ENCODE assay signal across 9 cellular contexts in the genomic region with DNA sequence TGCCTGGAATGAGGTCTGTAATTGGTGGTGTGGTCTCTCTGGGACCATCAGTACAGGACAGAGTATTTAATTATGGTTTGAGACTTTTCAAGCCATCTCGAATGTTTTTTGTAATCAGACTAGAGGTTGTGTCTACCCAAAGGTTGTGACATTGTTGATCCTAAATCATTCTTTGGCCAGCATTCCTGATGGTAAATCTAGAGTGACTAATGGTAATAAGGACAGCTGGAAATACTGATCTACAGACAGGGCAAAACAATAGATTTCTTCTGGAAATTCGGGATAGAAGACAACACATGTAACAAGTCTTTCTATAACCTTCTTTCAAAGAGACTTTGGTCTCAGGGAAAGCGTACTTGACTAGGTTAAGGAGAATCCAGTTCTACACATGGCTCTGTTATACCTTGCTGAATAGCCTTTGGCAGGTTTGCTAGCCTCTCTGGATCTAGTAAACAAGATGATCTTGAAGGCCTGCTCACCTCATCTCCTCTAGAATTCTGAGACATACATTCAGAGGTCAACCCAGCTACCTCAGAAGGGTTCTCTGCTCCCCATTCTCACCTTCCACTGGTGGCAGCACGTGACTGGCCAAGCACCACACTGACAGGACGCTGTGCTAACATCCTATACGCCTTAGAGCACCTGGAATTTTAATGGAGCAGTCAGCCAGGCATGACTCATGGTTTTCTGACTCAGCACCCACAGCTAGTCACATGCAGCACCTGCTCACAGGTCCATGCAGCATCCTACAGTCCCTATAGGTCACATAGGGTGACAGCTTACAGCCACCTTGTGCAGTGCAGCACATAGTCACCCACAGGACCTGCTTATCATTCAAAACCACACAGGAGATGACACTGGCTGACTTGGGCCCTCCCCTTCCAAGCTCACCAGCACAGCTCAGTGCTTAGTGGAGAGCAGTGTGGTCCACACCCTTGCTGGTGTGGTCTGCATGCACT. TPM values are rescaled to one million over a fixed set of nuclear protein-coding genes. Genes with fewer than 3 reads are reported as not detected.
DNase-seq lines count a peak whose midpoint lies in the region; ATAC-seq, FAIRE-seq and TF ChIP-seq lines count a peak whose summit lies in the region.
"Had no signal": no experiment of that assay in that cellular context is flagged by ENCODE, and none has a peak within 500 bp of the region (broad histone marks: within the 10 kb centered on the region; RNA-seq: fewer than 3 reads in every experiment).

No MANE protein-coding gene starts in this region.

- H3K4me3 Mint-ChIP-seq in activated CD8-positive, alpha-beta T cell treated with anti-CD3 and anti-CD28 coated beads, Interleukin-2, amount 10 ng/mL, durations not matched to agents 7 days and 5 days: no peak overlapping the region

- H3K27me3 Mint-ChIP-seq in activated CD8-positive, alpha-beta T cell treated with anti-CD3 and anti-CD28 coated beads, Interleukin-2, amount 10 ng/mL, durations not matched to agents 7 days and 5 days (ENCODE audit: low read depth): peaks cover 35% of the 10 kb centered on the region

- H3K27ac Mint-ChIP-seq in activated CD8-positive, alpha-beta T cell treated with anti-CD3 and anti-CD28 coated beads, Interleukin-2, amount 10 ng/mL, durations not matched to agents 7 days and 5 days: peak overlapping the region; percentile 71

- H3K9me3 Mint-ChIP-seq in activated CD8-positive, alpha-beta T cell treated with anti-CD3 and anti-CD28 coated beads, Interleukin-2, amount 10 ng/mL, durations not matched to agents 7 days and 5 days (ENCODE audit: insufficient read depth): peaks cover 16% of the 10 kb centered on the region

- ATAC-seq in A549 (peak; percentile 65 to 70), GM21515 (IDR thresholded peaks at IDR 0.05; ENCODE audit: unreplicated experiment) (no peak), GM18858 (IDR thresholded peaks at IDR 0.05; ENCODE audit: unreplicated experiment) (no peak)
- peak; percentile 98 for ATAC-seq in activated CD8-positive, alpha-beta T cell treated with anti-CD3 and anti-CD28 coated beads, Interleukin-2, amount 10 ng/mL, durations not matched to agents 7 days and 5 days

- 47% methylated on average over 6 of the region's 6 CpGs for WGBS in A549 (ENCODE audit: missing lambda C conversion rate)
- WGBS in esophagus squamous epithelium, 2 donors: 71 to 79% methylated on average over 4 to 6 of the region's 6 CpGs

- H3K27me3 ChIP-seq in esophagus squamous epithelium (no peaks in the 10 kb centered on the region), tibial artery (no peaks in the 10 kb centered on the region)

- POLR2A ChIA-PET in A549 (lab: Yijun Ruan, JAX): no interaction called here
- POLR2A ChIA-PET in activated CD8-positive, alpha-beta T cell treated with anti-CD3 and anti-CD28 coated beads, Interleukin-2, amount 10 ng/mL, durations not matched to agents 7 days and 5 days (lab: Charles Lee): interaction anchor here (0.7 kb wide), 1 partner anchor 53 kb away, joined by 3 read pairs; no protein-coding TSS in a partner anchor

- H3K36me3 ChIP-seq in esophagus squamous epithelium (no peaks in the 10 kb centered on the region), tibial artery (no peaks in the 10 kb centered on the region)

- no peak for TF ChIP-seq EP300 in A549 (IDR thresholded peaks at IDR 0.05)

- TF ChIP-seq CTCF in A549 (IDR thresholded peaks at IDR 0.05) (no peak), esophagus squamous epithelium (IDR thresholded peaks at IDR 0.05) (no peak), tibial artery (IDR thresholded peaks at IDR 0.05) (no peak)

- peaks cover 4% of the 10 kb centered on the region; the same call in 1 of the 3 replicates for H3K9me3 ChIP-seq in A549
- H3K9me3 ChIP-seq in esophagus squamous epithelium: no peaks in the 10 kb centered on the region
- no peaks in the 10 kb centered on the region for H3K9me3 ChIP-seq in tibial artery

- peaks cover 23% of the 10 kb centered on the region for H3K4me1 Mint-ChIP-seq in activated CD8-positive, alpha-beta T cell treated with anti-CD3 and anti-CD28 coated beads, Interleukin-2, amount 10 ng/mL, durations not matched to agents 7 days and 5 days (ENCODE audit: low read depth)

- H3K36me3 Mint-ChIP-seq in activated CD8-positive, alpha-beta T cell treated with anti-CD3 and anti-CD28 coated beads, Interleukin-2, amount 10 ng/mL, durations not matched to agents 7 days and 5 days (ENCODE audit: low read depth): peaks cover 11% of the 10 kb centered on the region

- H3K4me3 ChIP-seq in A549: no peak overlapping the region
- H3K4me3 ChIP-seq in esophagus squamous epithelium: no peak overlapping the region
- H3K4me3 ChIP-seq in tibial artery: no peak overlapping the region

- H3K4me2 ChIP-seq in A549: peak overlapping the region; percentile 2; the same call in 1 of the 3 replicates

- DNase-seq in A549 (ENCODE audit: low read depth in 1 of 2, low spot score in 1 of 2) (peak; percentile 33 to 48), HTR-8/SVneo (ENCODE audit: insufficient read length, low spot score) (no peak), kidney tubule cell (ENCODE audit: low spot score) (peak; percentile 99), esophagus squamous epithelium (lab: John Stamatoyannopoulos, UW) (no peak), tibial artery (no peak)
- DNase-seq in activated CD8-positive, alpha-beta T cell treated with anti-CD3 and anti-CD28 coated beads, Interleukin-2, amount 10 ng/mL, durations not matched to agents 7 days and 5 days: peak; percentile 74

- intact Hi-C loops in esophagus squamous epithelium (cut with DNase I) (no loop called here), tibial artery (cut with DNase I; ENCODE audit: low total_unique reads) (no loop called here)

- TF ChIP-seq POLR2A in A549 (IDR thresholded peaks at IDR 0.05; ENCODE audit: low read length) (no peak), esophagus squamous epithelium (IDR thresholded peaks at IDR 0.05) (no peak)

- H3K4me1 ChIP-seq in A549 (peaks cover 10% of the 10 kb centered on the region), esophagus squamous epithelium (peaks cover 0 to 13% (median 0%) of the 10 kb centered on the region in 3 donors), tibial artery (no peaks in the 10 kb centered on the region)

- CTCF ChIA-PET in A549 (lab: Yijun Ruan, JAX): interaction anchor here (0.9 to 1.4 kb wide), 4 partner anchors 9 to 511 kb away, joined by 3 read pairs; partner anchors contain the start of gene PLB1
- CTCF ChIA-PET in activated CD8-positive, alpha-beta T cell treated with anti-CD3 and anti-CD28 coated beads, Interleukin-2, amount 10 ng/mL, durations not matched to agents 7 days and 5 days (lab: Charles Lee): no interaction called here

- FAIRE-seq in A549 (lab: Jason Lieb, UNC): no peak
- peak; percentile 94 for FAIRE-seq in HTR-8/SVneo (lab: Jason Lieb, UNC)

- peak overlapping the region in 1 of 2 experiments; percentile 4; a peak in 2 of 6 replicates for H3K27ac ChIP-seq in A549
- H3K27ac ChIP-seq in esophagus squamous epithelium: no peak overlapping the region
- no peak overlapping the region for H3K27ac ChIP-seq in tibial artery
- H3K27ac ChIP-seq: HL-60 had no signal

- no peak for TF ChIP-seq RAD21 in A549 (conservative IDR thresholded peaks at IDR 0.05 in 1 of 2, IDR thresholded peaks at IDR 0.05 in 1 of 2)

TF ChIP-seq in A549, 52 proteins besides CTCF, POLR2A, EP300 and RAD21 (continues in another document):
- TF ChIP-seq USF2 (IDR thresholded peaks at IDR 0.05) (peak; percentile 64), HOXB5 (CRISPR knock-in tag; IDR thresholded peaks at IDR 0.05) (no peak), E2F6 (IDR thresholded peaks at IDR 0.05; ENCODE audit: borderline replicate concordance, low read depth) (no peak), HOXA7 (CRISPR knock-in tag; IDR thresholded peaks at IDR 0.05) (no peak), MAFK (IDR thresholded peaks at IDR 0.05; ENCODE audit: partially characterized antibody) (peak; percentile 74), GATA3 (IDR thresholded peaks at IDR 0.05; ENCODE audit: borderline replicate concordance) (no peak), PBX3 (IDR thresholded peaks at IDR 0.05) (no peak)
- TF ChIP-seq, protein P1, sequence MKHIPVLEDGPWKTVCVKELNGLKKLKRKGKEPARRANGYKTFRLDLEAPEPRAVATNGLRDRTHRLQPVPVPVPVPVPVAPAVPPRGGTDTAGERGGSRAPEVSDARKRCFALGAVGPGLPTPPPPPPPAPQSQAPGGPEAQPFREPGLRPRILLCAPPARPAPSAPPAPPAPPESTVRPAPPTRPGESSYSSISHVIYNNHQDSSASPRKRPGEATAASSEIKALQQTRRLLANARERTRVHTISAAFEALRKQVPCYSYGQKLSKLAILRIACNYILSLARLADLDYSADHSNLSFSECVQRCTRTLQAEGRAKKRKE (CRISPR knock-in tag; IDR thresholded peaks at IDR 0.05; ENCODE audit: low read depth): no peak

RNA-seq across cellular contexts. Expression of gene PLB1, which starts 12.2 kb away (rescaled TPM):
- 0.26 and 0.34 TPM in 2 replicates for polyA plus RNA-seq in A549 (2011; rRNA removed)
- 0.13 and 0.19 TPM in 2 replicates for polyA plus RNA-seq in A549 (2012; cell fraction: cytosol; rRNA removed)
- polyA plus RNA-seq in A549 (2012; cell fraction: nucleus; rRNA removed): 0.37 and 0.75 TPM in 2 replicates
- 0.81 to 1.4 TPM (median 1.2 TPM) in 3 replicates for polyA plus RNA-seq in A549 (2017; fragmentation: RNase III; extraction: RNeasy Plus Mini Kit Qiagen cat#74134 plus additional on column Dnase treatment)
- polyA minus RNA-seq in A549 (2011; rRNA and poly(A)+ RNA removed): 0.68 and 1.3 TPM in 2 replicates
- 1 to 10 TPM; 1.0 to 1.4 TPM for total RNA-seq in activated CD8-positive, alpha-beta T cell treated with anti-CD3 and anti-CD28 coated beads, Interleukin-2, amount 10 ng/mL, durations not matched to agents 7 days and 5 days
- total RNA-seq in esophagus squamous epithelium: 1 to 10 TPM; 1.1 to 6.5 (median 2.3) TPM

Comparison
In these comparisons a context has a peak if more than half of its experiments do, and no peak if none do; other contexts are left out.
1. ATAC-seq: peak in A549 (2 of 2) and activated CD8-positive, alpha-beta T cell treated with anti-CD3 and anti-CD28 coated beads, Interleukin-2, amount 10 ng/mL, durations not matched to agents 7 days and 5 days (single experiment); none in GM21515 (single experiment) and GM18858 (single experiment).
2. DNase-seq: peak in A549 (2 of 2), activated CD8-positive, alpha-beta T cell treated with anti-CD3 and anti-CD28 coated beads, Interleukin-2, amount 10 ng/mL, durations not matched to agents 7 days and 5 days (single experiment) and kidney tubule cell (single experiment); none in HTR-8/SVneo (single experiment), esophagus squamous epithelium (single experiment) and tibial artery (0 of 2).